8 cellular contexts compared by ENCODE assay signal in genomic region chr14:54420478-54421116, GRCh38. TPM values are rescaled to one million over a fixed set of nuclear protein-coding genes. Genes with fewer than 3 reads are reported as not detected.
DNase-seq lines count a peak whose midpoint lies in the region; ATAC-seq and TF ChIP-seq lines count a peak whose summit lies in the region.

No MANE protein-coding gene starts in this region.

- DNase-seq in activated naive CD4-positive, alpha-beta T cell treated with anti-CD3 and anti-CD28 coated beads, Interleukin-2, amount 50 U/mL, for 72 hours (ENCODE audit: low spot score in 2 of 2): no peak
- DNase-seq in activated naive CD4-positive, alpha-beta T cell treated with Interleukin-2 at 50 U/mL for 16 hours: no peak
- peak; percentile 31 for DNase-seq in NB4 (ENCODE audit: low read depth)
- DNase-seq in breast epithelium (ENCODE audit: low spot score in 2 of 2): no peak
- DNase-seq in germinal center (ENCODE audit: low spot score): no peak

- H3K27ac Mint-ChIP-seq in activated naive CD4-positive, alpha-beta T cell treated with anti-CD3 and anti-CD28 coated beads, Interleukin-2, amount 50 U/mL, for 72 hours: peak overlapping the region in 1 of 2 donors; percentile 31

- TF ChIP-seq CTCF in NB4 (IDR thresholded peaks at IDR 0.05; ENCODE audit: low read depth, low read length) (peak; percentile 53), breast epithelium (IDR thresholded peaks at IDR 0.05) (peak in 2 of 3 donors; percentile 37 to 46), liver (IDR thresholded peaks at IDR 0.05; ENCODE audit: low read depth, low read length, missing input control) (peak; percentile 49)

- H3K27me3 ChIP-seq in breast epithelium: no peaks in the 10 kb centered on the region
- H3K27me3 ChIP-seq in liver (ENCODE audit: control insufficient read depth in 4 of 4, insufficient read depth in 4 of 4, low read length in 3 of 4): no peaks in the 10 kb centered on the region

- H3K4me3 ChIP-seq in NB4 (ENCODE audit: low read depth, low read length): no peak overlapping the region
- no peak overlapping the region for H3K4me3 ChIP-seq in breast epithelium
- no peak overlapping the region for H3K4me3 ChIP-seq in liver (ENCODE audit: low read depth in 1 of 3, low read length in 3 of 3)

- no peak for TF ChIP-seq POLR2A in NB4 (IDR thresholded peaks at IDR 0.05; ENCODE audit: extremely low read depth, insufficient read length)
- no peak for TF ChIP-seq POLR2A in breast epithelium (IDR thresholded peaks at IDR 0.05)

- peak; percentile 60 to 76 for TF ChIP-seq RAD21 in liver (IDR thresholded peaks at IDR 0.05)

- no peak overlapping the region for H3K9ac ChIP-seq in liver (ENCODE audit: low read depth in 1 of 2, low read length in 2 of 2)

- 50% methylated on average over 6 of the region's 6 CpGs for WGBS in liver

- intact Hi-C loops in breast epithelium (cut with DNase I; ENCODE audit: low total_unique reads): no loop called here

- peak; percentile 40 to 56 for ATAC-seq in activated naive CD4-positive, alpha-beta T cell treated with anti-CD3 and anti-CD28 coated beads, Interleukin-2, amount 50 U/mL, for 72 hours
- ATAC-seq in HG02973 (IDR thresholded peaks at IDR 0.05; ENCODE audit: unreplicated experiment) (no peak), HG02642 (IDR thresholded peaks at IDR 0.05; ENCODE audit: poor library complexity, unreplicated experiment) (no peak)

- H3K4me1 ChIP-seq in breast epithelium (no peaks in the 10 kb centered on the region), liver (ENCODE audit: control insufficient read depth in 4 of 4, insufficient read depth in 4 of 4, low read length in 3 of 4) (peaks cover 0 to 6% (median 0%) of the 10 kb centered on the region in 4 donors)

- H3K36me3 ChIP-seq in breast epithelium: no peaks in the 10 kb centered on the region
- peaks cover 0 to 4% (median 2%) of the 10 kb centered on the region in 4 donors for H3K36me3 ChIP-seq in liver (ENCODE audit: control insufficient read depth in 4 of 4, insufficient read depth in 3 of 4, low read depth in 1 of 4, low read length in 3 of 4)

- H3K27ac ChIP-seq in breast epithelium: no peak overlapping the region
- no peak overlapping the region for H3K27ac ChIP-seq in liver (ENCODE audit: low read depth in 1 of 2, low read length in 2 of 2)

- H3K9me3 ChIP-seq in breast epithelium (no peaks in the 10 kb centered on the region), liver (ENCODE audit: control insufficient read depth in 4 of 4, low read length in 3 of 4) (no peaks in the 10 kb centered on the region)

- peaks cover 0 to 6% of the 10 kb centered on the region in 2 donors for H3K36me3 Mint-ChIP-seq in activated naive CD4-positive, alpha-beta T cell treated with anti-CD3 and anti-CD28 coated beads, Interleukin-2, amount 50 U/mL, for 72 hours

- no peaks in the 10 kb centered on the region for H3K9me3 Mint-ChIP-seq in activated naive CD4-positive, alpha-beta T cell treated with anti-CD3 and anti-CD28 coated beads, Interleukin-2, amount 50 U/mL, for 72 hours

TF ChIP-seq in liver, 16 proteins besides CTCF, POLR2A, EP300 and RAD21:
- no peak for TF ChIP-seq FOXA1 (IDR thresholded peaks at IDR 0.05)
- TF ChIP-seq, protein P1, sequence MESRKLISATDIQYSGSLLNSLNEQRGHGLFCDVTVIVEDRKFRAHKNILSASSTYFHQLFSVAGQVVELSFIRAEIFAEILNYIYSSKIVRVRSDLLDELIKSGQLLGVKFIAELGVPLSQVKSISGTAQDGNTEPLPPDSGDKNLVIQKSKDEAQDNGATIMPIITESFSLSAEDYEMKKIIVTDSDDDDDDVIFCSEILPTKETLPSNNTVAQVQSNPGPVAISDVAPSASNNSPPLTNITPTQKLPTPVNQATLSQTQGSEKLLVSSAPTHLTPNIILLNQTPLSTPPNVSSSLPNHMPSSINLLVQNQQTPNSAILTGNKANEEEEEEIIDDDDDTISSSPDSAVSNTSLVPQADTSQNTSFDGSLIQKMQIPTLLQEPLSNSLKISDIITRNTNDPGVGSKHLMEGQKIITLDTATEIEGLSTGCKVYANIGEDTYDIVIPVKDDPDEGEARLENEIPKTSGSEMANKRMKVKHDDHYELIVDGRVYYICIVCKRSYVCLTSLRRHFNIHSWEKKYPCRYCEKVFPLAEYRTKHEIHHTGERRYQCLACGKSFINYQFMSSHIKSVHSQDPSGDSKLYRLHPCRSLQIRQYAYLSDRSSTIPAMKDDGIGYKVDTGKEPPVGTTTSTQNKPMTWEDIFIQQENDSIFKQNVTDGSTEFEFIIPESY (IDR thresholded peaks at IDR 0.05): no peak
- TF ChIP-seq RXRA (IDR thresholded peaks at IDR 0.05): no peak
- TF ChIP-seq HNF4G (IDR thresholded peaks at IDR 0.05): no peak
- TF ChIP-seq TAF1 (conservative IDR thresholded peaks at IDR 0.05): no peak
- TF ChIP-seq, protein P2, sequence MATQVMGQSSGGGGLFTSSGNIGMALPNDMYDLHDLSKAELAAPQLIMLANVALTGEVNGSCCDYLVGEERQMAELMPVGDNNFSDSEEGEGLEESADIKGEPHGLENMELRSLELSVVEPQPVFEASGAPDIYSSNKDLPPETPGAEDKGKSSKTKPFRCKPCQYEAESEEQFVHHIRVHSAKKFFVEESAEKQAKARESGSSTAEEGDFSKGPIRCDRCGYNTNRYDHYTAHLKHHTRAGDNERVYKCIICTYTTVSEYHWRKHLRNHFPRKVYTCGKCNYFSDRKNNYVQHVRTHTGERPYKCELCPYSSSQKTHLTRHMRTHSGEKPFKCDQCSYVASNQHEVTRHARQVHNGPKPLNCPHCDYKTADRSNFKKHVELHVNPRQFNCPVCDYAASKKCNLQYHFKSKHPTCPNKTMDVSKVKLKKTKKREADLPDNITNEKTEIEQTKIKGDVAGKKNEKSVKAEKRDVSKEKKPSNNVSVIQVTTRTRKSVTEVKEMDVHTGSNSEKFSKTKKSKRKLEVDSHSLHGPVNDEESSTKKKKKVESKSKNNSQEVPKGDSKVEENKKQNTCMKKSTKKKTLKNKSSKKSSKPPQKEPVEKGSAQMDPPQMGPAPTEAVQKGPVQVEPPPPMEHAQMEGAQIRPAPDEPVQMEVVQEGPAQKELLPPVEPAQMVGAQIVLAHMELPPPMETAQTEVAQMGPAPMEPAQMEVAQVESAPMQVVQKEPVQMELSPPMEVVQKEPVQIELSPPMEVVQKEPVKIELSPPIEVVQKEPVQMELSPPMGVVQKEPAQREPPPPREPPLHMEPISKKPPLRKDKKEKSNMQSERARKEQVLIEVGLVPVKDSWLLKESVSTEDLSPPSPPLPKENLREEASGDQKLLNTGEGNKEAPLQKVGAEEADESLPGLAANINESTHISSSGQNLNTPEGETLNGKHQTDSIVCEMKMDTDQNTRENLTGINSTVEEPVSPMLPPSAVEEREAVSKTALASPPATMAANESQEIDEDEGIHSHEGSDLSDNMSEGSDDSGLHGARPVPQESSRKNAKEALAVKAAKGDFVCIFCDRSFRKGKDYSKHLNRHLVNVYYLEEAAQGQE (IDR thresholded peaks at IDR 0.05): no peak
- no peak for TF ChIP-seq SP1 (IDR thresholded peaks at IDR 0.05)
- TF ChIP-seq, protein P3, sequence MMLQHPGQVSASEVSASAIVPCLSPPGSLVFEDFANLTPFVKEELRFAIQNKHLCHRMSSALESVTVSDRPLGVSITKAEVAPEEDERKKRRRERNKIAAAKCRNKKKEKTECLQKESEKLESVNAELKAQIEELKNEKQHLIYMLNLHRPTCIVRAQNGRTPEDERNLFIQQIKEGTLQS (IDR thresholded peaks at IDR 0.05): no peak
- TF ChIP-seq NR2F2 (IDR thresholded peaks at IDR 0.05): no peak

RNA-seq across cellular contexts. Expression of gene CNIH1, which starts 20.6 kb away (rescaled TPM):
- total RNA-seq in activated naive CD4-positive, alpha-beta T cell treated with anti-CD3 and anti-CD28 coated beads, Interleukin-2, amount 50 U/mL, for 72 hours: 10 to 100 TPM; 73.5 to 79.1 TPM
- total RNA-seq in breast epithelium: 100 to 1,000 TPM; 120 to 200 (median 146) TPM
- total RNA-seq in liver: 100 to 1,000 TPM in 1 of 2 donors, 10 to 100 TPM in 1; 33.9 to 102 TPM
- polyA plus RNA-seq in liver: 100 to 1,000 TPM; 129 to 193 TPM

RNA-seq across cellular contexts. Expression of gene CDKN3, which starts 23.8 kb away (rescaled TPM):
- total RNA-seq in activated naive CD4-positive, alpha-beta T cell treated with anti-CD3 and anti-CD28 coated beads, Interleukin-2, amount 50 U/mL, for 72 hours: 100 to 1,000 TPM in 1 of 2 donors, 10 to 100 TPM in 1; 62.1 to 106 TPM
- total RNA-seq in breast epithelium (1 to 10 TPM; 2.0 to 4.3 (median 2.9) TPM), liver (10 to 100 TPM in 1 of 2 donors, under 1 TPM in 1; 0.50 to 33.9 TPM)
- polyA plus RNA-seq in liver: 1 to 10 TPM; 1.5 to 4.1 TPM

Comparison
In these comparisons a context has a peak if more than half of its experiments do, and no peak if none do; other contexts are left out.
1. ATAC-seq: peak in activated naive CD4-positive, alpha-beta T cell treated with anti-CD3 and anti-CD28 coated beads, Interleukin-2, amount 50 U/mL, for 72 hours (2 of 2); none in HG02973 (single experiment) and HG02642 (single experiment).
2. Peak in every context shown above with its lines, with median percentiles within 50 percentile points of each other: CTCF ChIP-seq.